Comparison of ENCODE assay signal across 2 cellular contexts in genomic region chr6:15245361-15246216, GRCh38.
TF ChIP-seq lines count a peak whose summit lies in the region.

Gene JARID2 (plus strand): TSS chr6:15246069. CDS start chr6:15246540, 471 bp downstream.

TF ChIP-seq in IMR-90, 13 proteins besides CTCF, POLR2A, EP300 and RAD21:
- TF ChIP-seq FOS (IDR thresholded peaks at IDR 0.05; ENCODE audit: low read depth, low read length): 0 out of 2 replicates have a peak, but pooled peaks have one; percentile 3
- TF ChIP-seq, protein P1, sequence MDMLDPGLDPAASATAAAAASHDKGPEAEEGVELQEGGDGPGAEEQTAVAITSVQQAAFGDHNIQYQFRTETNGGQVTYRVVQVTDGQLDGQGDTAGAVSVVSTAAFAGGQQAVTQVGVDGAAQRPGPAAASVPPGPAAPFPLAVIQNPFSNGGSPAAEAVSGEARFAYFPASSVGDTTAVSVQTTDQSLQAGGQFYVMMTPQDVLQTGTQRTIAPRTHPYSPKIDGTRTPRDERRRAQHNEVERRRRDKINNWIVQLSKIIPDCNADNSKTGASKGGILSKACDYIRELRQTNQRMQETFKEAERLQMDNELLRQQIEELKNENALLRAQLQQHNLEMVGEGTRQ (IDR thresholded peaks at IDR 0.05; ENCODE audit: low read depth, low read length): no peak
- no peak for TF ChIP-seq SMC3 (IDR thresholded peaks at IDR 0.05; ENCODE audit: low read depth, low read length)
- no peak for TF ChIP-seq MAFK (IDR thresholded peaks at IDR 0.05; ENCODE audit: low read depth, low read length)
- TF ChIP-seq MXI1 (IDR thresholded peaks at IDR 0.05; ENCODE audit: borderline replicate concordance, low read depth, low read length): no peak
- TF ChIP-seq, protein P2, sequence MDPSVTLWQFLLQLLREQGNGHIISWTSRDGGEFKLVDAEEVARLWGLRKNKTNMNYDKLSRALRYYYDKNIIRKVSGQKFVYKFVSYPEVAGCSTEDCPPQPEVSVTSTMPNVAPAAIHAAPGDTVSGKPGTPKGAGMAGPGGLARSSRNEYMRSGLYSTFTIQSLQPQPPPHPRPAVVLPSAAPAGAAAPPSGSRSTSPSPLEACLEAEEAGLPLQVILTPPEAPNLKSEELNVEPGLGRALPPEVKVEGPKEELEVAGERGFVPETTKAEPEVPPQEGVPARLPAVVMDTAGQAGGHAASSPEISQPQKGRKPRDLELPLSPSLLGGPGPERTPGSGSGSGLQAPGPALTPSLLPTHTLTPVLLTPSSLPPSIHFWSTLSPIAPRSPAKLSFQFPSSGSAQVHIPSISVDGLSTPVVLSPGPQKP (IDR thresholded peaks at IDR 0.05; ENCODE audit: borderline replicate concordance, low read depth, low read length): no peak
- no peak for TF ChIP-seq NFE2L2 (IDR thresholded peaks at IDR 0.05; ENCODE audit: low read depth, low read length)
- TF ChIP-seq BHLHE40 (IDR thresholded peaks at IDR 0.05; ENCODE audit: low read depth, low read length): peak; percentile 85
- TF ChIP-seq CEBPB (IDR thresholded peaks at IDR 0.05; ENCODE audit: low read depth, low read length): no peak
- TF ChIP-seq RCOR1 (IDR thresholded peaks at IDR 0.05; ENCODE audit: insufficient replicate concordance, low read length): no peak
- peak; percentile 93 for TF ChIP-seq CHD1 (IDR thresholded peaks at IDR 0.05; ENCODE audit: low read depth, low read length)
- no peak for TF ChIP-seq RFX5 (IDR thresholded peaks at IDR 0.05; ENCODE audit: low read depth, low read length)
- peak; percentile 97 for TF ChIP-seq MAZ (IDR thresholded peaks at IDR 0.05; ENCODE audit: borderline replicate concordance, low read depth, low read length)

TF ChIP-seq in endothelial cell of umbilical vein, 7 proteins besides CTCF, POLR2A, EP300 and RAD21:
- TF ChIP-seq MAX (IDR thresholded peaks at IDR 0.05; ENCODE audit: insufficient read depth, insufficient read length): peak; percentile 35
- peak; percentile 18 for TF ChIP-seq POLR2AphosphoS5 (IDR thresholded peaks at IDR 0.05; ENCODE audit: insufficient read depth, low read depth, low read length)
- no peak for TF ChIP-seq MYC (IDR thresholded peaks at IDR 0.05; ENCODE audit: low read depth, low read length)
- no peak for TF ChIP-seq FOS (IDR thresholded peaks at IDR 0.05; ENCODE audit: borderline replicate concordance, insufficient read depth, low read length)
- TF ChIP-seq EZH2 (IDR thresholded peaks at IDR 0.05; ENCODE audit: borderline replicate concordance, low read depth, low read length, severe bottlenecking): no peak
- TF ChIP-seq JUN (IDR thresholded peaks at IDR 0.05; ENCODE audit: borderline replicate concordance, insufficient read depth, insufficient read length, low read depth): no peak
- TF ChIP-seq GATA2 (IDR thresholded peaks at IDR 0.05; ENCODE audit: insufficient read depth, insufficient read length, low read depth, low read length): no peak
